Comparison of ENCODE assay signal across 9 cellular contexts in genomic region chr2:136025057-136025973, GRCh38. TPM values are rescaled to one million over a fixed set of nuclear protein-coding genes. Genes with fewer than 3 reads are reported as not detected.
DNase-seq lines count a peak whose midpoint lies in the region; ATAC-seq and TF ChIP-seq lines count a peak whose summit lies in the region.
"Had no signal": no experiment of that assay in that cellular context is flagged by ENCODE, and none has a peak within 500 bp of the region (broad histone marks: within the 10 kb centered on the region; RNA-seq: fewer than 3 reads in every experiment).

No MANE protein-coding gene starts in this region.

- peak overlapping the region; percentile 30 for H3K27ac Mint-ChIP-seq in activated naive CD4-positive, alpha-beta T cell treated with anti-CD3 and anti-CD28 coated beads, Interleukin-2, amount 50 U/mL, for 24 hours
- H3K27ac Mint-ChIP-seq: stimulated activated naive CD8-positive, alpha-beta T cell treated with anti-CD3 and anti-CD28 coated beads, Interleukin-15, Interleukin-2, amounts not matched to agents 100 ng/mL and 50 ng/mL, for 24 hours had no signal

- H3K9me3 Mint-ChIP-seq in activated naive CD4-positive, alpha-beta T cell treated with anti-CD3 and anti-CD28 coated beads, Interleukin-2, amount 50 U/mL, for 24 hours = no peaks in the 10 kb centered on the region
- H3K9me3 Mint-ChIP-seq: stimulated activated naive CD8-positive, alpha-beta T cell treated with anti-CD3 and anti-CD28 coated beads, Interleukin-15, Interleukin-2, amounts not matched to agents 100 ng/mL and 50 ng/mL, for 24 hours had no signal

- in situ Hi-C loops in ACHN (cut with HindIII; ENCODE audit: low pct_ligation_motif_present, low pct_unique_long_range_greater_than_20kb, low sequenced_read_pairs) = no loop called here

- peak; percentile 65 for ATAC-seq in GM21360 (IDR thresholded peaks at IDR 0.05; ENCODE audit: unreplicated experiment)
- peak; percentile 80 for ATAC-seq in omental fat pad (ENCODE audit: low FRiP score)

- no peaks in the 10 kb centered on the region for H3K36me3 Mint-ChIP-seq in activated naive CD4-positive, alpha-beta T cell treated with anti-CD3 and anti-CD28 coated beads, Interleukin-2, amount 50 U/mL, for 24 hours

- peak overlapping the region; percentile 15 for H3K4me3 Mint-ChIP-seq in activated naive CD4-positive, alpha-beta T cell treated with anti-CD3 and anti-CD28 coated beads, Interleukin-2, amount 50 U/mL, for 24 hours
- H3K4me3 Mint-ChIP-seq: stimulated activated naive CD8-positive, alpha-beta T cell treated with anti-CD3 and anti-CD28 coated beads, Interleukin-15, Interleukin-2, amounts not matched to agents 100 ng/mL and 50 ng/mL, for 24 hours had no signal

- intact Hi-C loops in cardiac septum (cut with DNase I) = no loop called here

- H3K4me1 Mint-ChIP-seq in activated naive CD4-positive, alpha-beta T cell treated with anti-CD3 and anti-CD28 coated beads, Interleukin-2, amount 50 U/mL, for 24 hours = peaks cover 7% of the 10 kb centered on the region

- DNase-seq in AG08395 (ENCODE audit: low spot score) = peak; percentile 52
- DNase-seq in NCI-H2107 (lab: John Stamatoyannopoulos, UW) = peak; percentile 57
- DNase-seq in cardiac septum (ENCODE audit: low spot score) = peak; percentile 94
- DNase-seq in omental fat pad (ENCODE audit: low spot score) = no peak
- DNase-seq in ACHN = no peak
- no peak for DNase-seq in GM19240 (ENCODE audit: insufficient read length, low spot score)

- TF ChIP-seq CTCF in omental fat pad (IDR thresholded peaks at IDR 0.05) = no peak

- no peaks in the 10 kb centered on the region for H3K27me3 Mint-ChIP-seq in activated naive CD4-positive, alpha-beta T cell treated with anti-CD3 and anti-CD28 coated beads, Interleukin-2, amount 50 U/mL, for 24 hours
- H3K27me3 Mint-ChIP-seq: stimulated activated naive CD8-positive, alpha-beta T cell treated with anti-CD3 and anti-CD28 coated beads, Interleukin-15, Interleukin-2, amounts not matched to agents 100 ng/mL and 50 ng/mL, for 24 hours had no signal

RNA-seq across cellular contexts. Expression of gene DARS1, which starts 39.9 kb away (rescaled TPM):
- total RNA-seq in cardiac septum = 52.9 TPM
- total RNA-seq in omental fat pad = 10 to 100 TPM; 59.3 to 76.3 (median 68.2) TPM

Comparison
In these comparisons a context has a peak if more than half of its experiments do, and no peak if none do; other contexts are left out.
1. DNase-seq: peak in AG08395 (single experiment), NCI-H2107 (single experiment) and cardiac septum (single experiment); none in omental fat pad (single experiment), ACHN (single experiment) and GM19240 (single experiment).